Comparison of ENCODE assay signal across 12 cellular contexts in the genomic region with DNA sequence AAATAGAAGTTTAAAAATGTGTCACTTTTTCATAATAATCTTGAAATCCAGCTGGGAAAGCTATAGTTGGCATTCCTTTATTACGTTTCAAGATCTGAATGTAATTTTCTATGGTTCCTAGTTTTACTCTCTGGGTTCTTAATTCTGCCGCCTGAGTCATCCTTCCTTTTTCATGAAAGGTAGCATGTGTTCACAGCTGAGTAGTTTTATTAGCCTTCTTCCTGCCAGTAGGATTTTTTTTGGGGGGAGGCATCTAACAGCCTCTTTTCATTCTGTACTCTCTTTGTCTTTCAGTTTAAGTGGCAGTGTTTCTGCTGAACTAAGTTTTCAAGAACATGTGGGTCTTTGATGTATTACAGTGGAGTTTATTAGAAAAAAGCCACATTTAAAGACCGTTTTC. TPM values are rescaled to one million over a fixed set of nuclear protein-coding genes. Genes with fewer than 3 reads are reported as not detected.
DNase-seq lines count a peak whose midpoint lies in the region; ATAC-seq and TF ChIP-seq lines count a peak whose summit lies in the region.
"Had no signal": no experiment of that assay in that cellular context is flagged by ENCODE, and none has a peak within 500 bp of the region (broad histone marks: within the 10 kb centered on the region; RNA-seq: fewer than 3 reads in every experiment).

No MANE protein-coding gene starts in this region.

- H3K4me3 ChIP-seq in OCI-LY3 (ENCODE audit: low read length): no peak overlapping the region
- H3K4me3 ChIP-seq: ovary, uterus had no signal

- DNase-seq in activated T-cell treated with anti-CD3 and anti-CD28 coated beads, Interleukin-2, amount 50 U/mL, for 24 hours: no peak
- DNase-seq in activated T-cell treated with anti-CD3 and anti-CD28 coated beads for 4 hours: no peak
- peak; percentile 58 for DNase-seq in epidermal melanocyte (ENCODE audit: insufficient read length, low spot score)
- DNase-seq in stimulated activated effector memory CD8-positive, alpha-beta T cell treated with anti-CD3 and anti-CD28 coated beads, Interleukin-12 subunit alpha, Interleukin-12 subunit beta, amount 100 ng/mL, for 72 hours (ENCODE audit: low spot score in 2 of 2): no peak
- DNase-seq in CD14-positive monocyte (ENCODE audit: low spot score): no peak
- DNase-seq: NCI-H524 treated with DMSO at 0.1 percent for 48 hours, ovary, uterus had no signal

- peak; percentile 50 for ATAC-seq in stimulated activated effector memory CD8-positive, alpha-beta T cell treated with anti-CD3 and anti-CD28 coated beads, Interleukin-12 subunit alpha, Interleukin-12 subunit beta, amount 100 ng/mL, for 72 hours
- ATAC-seq in GM19467 (IDR thresholded peaks at IDR 0.05; ENCODE audit: unreplicated experiment) (no peak), GM18498 (IDR thresholded peaks at IDR 0.05; ENCODE audit: unreplicated experiment) (no peak)

- peaks cover 86% of the 10 kb centered on the region for H3K4me1 Mint-ChIP-seq in activated T-cell treated with anti-CD3 and anti-CD28 coated beads, Interleukin-2, amount 50 U/mL, for 24 hours (ENCODE audit: low read depth)
- H3K4me1 Mint-ChIP-seq in stimulated activated effector memory CD8-positive, alpha-beta T cell treated with anti-CD3 and anti-CD28 coated beads, Interleukin-12 subunit alpha, Interleukin-12 subunit beta, amount 100 ng/mL, for 72 hours: peaks cover 62% of the 10 kb centered on the region
- peaks cover 48% of the 10 kb centered on the region for H3K4me1 Mint-ChIP-seq in CD14-positive monocyte

- 0 out of 2 replicates have a peak overlapping the region, but pooled peaks have one; percentile 5 for H3K4me2 ChIP-seq in OCI-LY3 (ENCODE audit: low read length)

- no peaks in the 10 kb centered on the region for H3K36me3 ChIP-seq in OCI-LY3 (replicated peaks; ENCODE audit: low read depth, low read length)
- H3K36me3 ChIP-seq: ovary, uterus had no signal

- no peaks in the 10 kb centered on the region for H3K79me2 ChIP-seq in OCI-LY3 (ENCODE audit: low read length)

- H3K27ac Mint-ChIP-seq in activated T-cell treated with anti-CD3 and anti-CD28 coated beads, Interleukin-2, amount 50 U/mL, for 24 hours: peak overlapping the region; percentile 93
- peak overlapping the region; percentile 89 for H3K27ac Mint-ChIP-seq in stimulated activated effector memory CD8-positive, alpha-beta T cell treated with anti-CD3 and anti-CD28 coated beads, Interleukin-12 subunit alpha, Interleukin-12 subunit beta, amount 100 ng/mL, for 72 hours
- peak overlapping the region in 3 of 7 donors; percentile 5 to 51 (median 45) for H3K27ac Mint-ChIP-seq in CD14-positive monocyte
- H3K27ac Mint-ChIP-seq: dendritic cell treated with granulocyte-macrophage colony-stimulating factor and Interleukin-4, amounts not matched to agents 40 ng/mL and 50 ng/mL, for 4 days had no signal

- no peaks in the 10 kb centered on the region for H3K9me3 ChIP-seq in OCI-LY3 (ENCODE audit: insufficient read depth, low read length)
- H3K9me3 ChIP-seq: ovary, uterus had no signal

- peaks cover 29% of the 10 kb centered on the region for H3K4me1 ChIP-seq in OCI-LY3 (ENCODE audit: low read length)
- H3K4me1 ChIP-seq: uterus had no signal

- no peak for TF ChIP-seq CTCF in OCI-LY3 (IDR thresholded peaks at IDR 0.05; ENCODE audit: low read depth, low read length)
- no peak for TF ChIP-seq CTCF in CD14-positive monocyte (IDR thresholded peaks at IDR 0.05)

- no peaks in the 10 kb centered on the region for H4K20me1 ChIP-seq in OCI-LY3 (ENCODE audit: insufficient read depth, low read length)

- H3K27me3 ChIP-seq in OCI-LY3 (ENCODE audit: low read depth, low read length): peaks cover 12% of the 10 kb centered on the region; the same call in 1 of the 2 replicates
- H3K27me3 ChIP-seq: ovary, uterus had no signal

- H3K27ac ChIP-seq in OCI-LY3 (ENCODE audit: low read length): no peak overlapping the region
- H3K27ac ChIP-seq: ovary, uterus had no signal

- peak overlapping the region; percentile 32 for H3K4me3 Mint-ChIP-seq in activated T-cell treated with anti-CD3 and anti-CD28 coated beads, Interleukin-2, amount 50 U/mL, for 24 hours
- peak overlapping the region; percentile 47 for H3K4me3 Mint-ChIP-seq in stimulated activated effector memory CD8-positive, alpha-beta T cell treated with anti-CD3 and anti-CD28 coated beads, Interleukin-12 subunit alpha, Interleukin-12 subunit beta, amount 100 ng/mL, for 72 hours
- no peak overlapping the region for H3K4me3 Mint-ChIP-seq in CD14-positive monocyte
- H3K4me3 Mint-ChIP-seq: dendritic cell treated with granulocyte-macrophage colony-stimulating factor and Interleukin-4, amounts not matched to agents 40 ng/mL and 50 ng/mL, for 4 days had no signal

- H3K36me3 Mint-ChIP-seq in activated T-cell treated with anti-CD3 and anti-CD28 coated beads, Interleukin-2, amount 50 U/mL, for 24 hours (ENCODE audit: low read depth): peaks cover 52% of the 10 kb centered on the region
- peaks cover 82% of the 10 kb centered on the region for H3K36me3 Mint-ChIP-seq in stimulated activated effector memory CD8-positive, alpha-beta T cell treated with anti-CD3 and anti-CD28 coated beads, Interleukin-12 subunit alpha, Interleukin-12 subunit beta, amount 100 ng/mL, for 72 hours
- peaks cover 21 to 32% of the 10 kb centered on the region in 2 donors for H3K36me3 Mint-ChIP-seq in CD14-positive monocyte

- peaks cover 2% of the 10 kb centered on the region for H3K9me3 Mint-ChIP-seq in activated T-cell treated with anti-CD3 and anti-CD28 coated beads, Interleukin-2, amount 50 U/mL, for 24 hours
- H3K9me3 Mint-ChIP-seq in stimulated activated effector memory CD8-positive, alpha-beta T cell treated with anti-CD3 and anti-CD28 coated beads, Interleukin-12 subunit alpha, Interleukin-12 subunit beta, amount 100 ng/mL, for 72 hours: no peaks in the 10 kb centered on the region
- H3K9me3 Mint-ChIP-seq in CD14-positive monocyte: peaks cover 0 to 5% (median 2%) of the 10 kb centered on the region in 7 donors
- H3K9me3 Mint-ChIP-seq: dendritic cell treated with granulocyte-macrophage colony-stimulating factor and Interleukin-4, amounts not matched to agents 40 ng/mL and 50 ng/mL, for 4 days had no signal

- H3K9ac ChIP-seq in OCI-LY3 (ENCODE audit: low read length): no peak overlapping the region

- intact Hi-C loops in CD14-positive monocyte (cut with micrococcal nuclease): no loop called here

- no peak overlapping the region for H2AFZ ChIP-seq in OCI-LY3 (ENCODE audit: low read depth, low read length)

- no peaks in the 10 kb centered on the region for H3K27me3 Mint-ChIP-seq in activated T-cell treated with anti-CD3 and anti-CD28 coated beads, Interleukin-2, amount 50 U/mL, for 24 hours
- peaks cover 0 to under 1% (median 0%) of the 10 kb centered on the region in 3 donors for H3K27me3 Mint-ChIP-seq in CD14-positive monocyte (ENCODE audit: low read depth in 3 of 3)
- H3K27me3 Mint-ChIP-seq: dendritic cell treated with granulocyte-macrophage colony-stimulating factor and Interleukin-4, amounts not matched to agents 40 ng/mL and 50 ng/mL, for 4 days had no signal

RNA-seq across cellular contexts. Expression of gene OR2AG2, which starts 36.5 kb away (rescaled TPM):
- polyA plus RNA-seq in CD14-positive monocyte: not detected

RNA-seq across cellular contexts. Expression of gene OR2AG1, which starts 47.5 kb away (rescaled TPM):
- polyA plus RNA-seq in CD14-positive monocyte: not detected
- polyA plus RNA-seq: ovary had no signal

RNA-seq across cellular contexts. Expression of gene MRPL17, which starts 52.2 kb away (rescaled TPM):
- 10 to 100 TPM; 12.8 to 14.0 TPM for polyA plus RNA-seq in CD14-positive monocyte

Comparison
In these comparisons a context has a peak if more than half of its experiments do, and no peak if none do; other contexts are left out.
1. H3K4me3 Mint-ChIP-seq: peak in activated T-cell treated with anti-CD3 and anti-CD28 coated beads, Interleukin-2, amount 50 U/mL, for 24 hours (single experiment) and stimulated activated effector memory CD8-positive, alpha-beta T cell treated with anti-CD3 and anti-CD28 coated beads, Interleukin-12 subunit alpha, Interleukin-12 subunit beta, amount 100 ng/mL, for 72 hours (single experiment); none in CD14-positive monocyte (0 of 2).